2 cellular contexts compared by ENCODE assay signal in the genomic region with DNA sequence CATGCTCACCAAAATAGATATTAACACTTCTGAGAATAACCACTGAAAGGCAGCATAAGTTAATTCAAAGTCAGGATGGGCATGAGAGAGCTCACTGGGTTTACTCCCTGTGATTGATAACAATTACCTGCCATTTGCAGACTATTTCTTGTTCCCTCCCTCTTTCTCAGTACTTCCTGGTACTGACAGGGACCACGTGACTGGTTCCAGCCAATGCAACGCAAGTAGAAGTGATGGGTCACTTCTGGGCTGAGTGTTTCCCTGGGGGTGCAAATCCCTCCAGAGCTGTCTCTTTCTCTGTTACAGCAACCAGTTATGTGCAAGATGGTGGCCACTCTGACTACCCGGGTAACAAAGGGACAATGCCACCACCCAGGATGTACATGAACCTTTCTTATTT.
TF ChIP-seq lines count a peak whose summit lies in the region.

No MANE protein-coding gene starts in this region.

TF ChIP-seq in GM23338, 12 proteins besides CTCF, POLR2A, EP300 and RAD21:
- TF ChIP-seq, protein P1, sequence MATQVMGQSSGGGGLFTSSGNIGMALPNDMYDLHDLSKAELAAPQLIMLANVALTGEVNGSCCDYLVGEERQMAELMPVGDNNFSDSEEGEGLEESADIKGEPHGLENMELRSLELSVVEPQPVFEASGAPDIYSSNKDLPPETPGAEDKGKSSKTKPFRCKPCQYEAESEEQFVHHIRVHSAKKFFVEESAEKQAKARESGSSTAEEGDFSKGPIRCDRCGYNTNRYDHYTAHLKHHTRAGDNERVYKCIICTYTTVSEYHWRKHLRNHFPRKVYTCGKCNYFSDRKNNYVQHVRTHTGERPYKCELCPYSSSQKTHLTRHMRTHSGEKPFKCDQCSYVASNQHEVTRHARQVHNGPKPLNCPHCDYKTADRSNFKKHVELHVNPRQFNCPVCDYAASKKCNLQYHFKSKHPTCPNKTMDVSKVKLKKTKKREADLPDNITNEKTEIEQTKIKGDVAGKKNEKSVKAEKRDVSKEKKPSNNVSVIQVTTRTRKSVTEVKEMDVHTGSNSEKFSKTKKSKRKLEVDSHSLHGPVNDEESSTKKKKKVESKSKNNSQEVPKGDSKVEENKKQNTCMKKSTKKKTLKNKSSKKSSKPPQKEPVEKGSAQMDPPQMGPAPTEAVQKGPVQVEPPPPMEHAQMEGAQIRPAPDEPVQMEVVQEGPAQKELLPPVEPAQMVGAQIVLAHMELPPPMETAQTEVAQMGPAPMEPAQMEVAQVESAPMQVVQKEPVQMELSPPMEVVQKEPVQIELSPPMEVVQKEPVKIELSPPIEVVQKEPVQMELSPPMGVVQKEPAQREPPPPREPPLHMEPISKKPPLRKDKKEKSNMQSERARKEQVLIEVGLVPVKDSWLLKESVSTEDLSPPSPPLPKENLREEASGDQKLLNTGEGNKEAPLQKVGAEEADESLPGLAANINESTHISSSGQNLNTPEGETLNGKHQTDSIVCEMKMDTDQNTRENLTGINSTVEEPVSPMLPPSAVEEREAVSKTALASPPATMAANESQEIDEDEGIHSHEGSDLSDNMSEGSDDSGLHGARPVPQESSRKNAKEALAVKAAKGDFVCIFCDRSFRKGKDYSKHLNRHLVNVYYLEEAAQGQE (IDR thresholded peaks at IDR 0.05; ENCODE audit: unreplicated experiment) = no peak
- TF ChIP-seq EZH2phosphoT487 (IDR thresholded peaks at IDR 0.05; ENCODE audit: unreplicated experiment) (no peak), POLR2AphosphoS5 (IDR thresholded peaks at IDR 0.05; ENCODE audit: low read depth) (no peak)

TF ChIP-seq in H1, 55 proteins besides CTCF, POLR2A, EP300 and RAD21:
- TF ChIP-seq TEAD4 (IDR thresholded peaks at IDR 0.05; ENCODE audit: low read depth, low read length) (no peak), NRF1 (IDR thresholded peaks at IDR 0.05; ENCODE audit: low read depth, low read length) (no peak), POU5F1 (IDR thresholded peaks at IDR 0.05; ENCODE audit: low read depth, low read length) (no peak), JUN (IDR thresholded peaks at IDR 0.05; ENCODE audit: low read depth, low read length) (no peak)
